8 cellular contexts compared by ENCODE assay signal in the genomic region with DNA sequence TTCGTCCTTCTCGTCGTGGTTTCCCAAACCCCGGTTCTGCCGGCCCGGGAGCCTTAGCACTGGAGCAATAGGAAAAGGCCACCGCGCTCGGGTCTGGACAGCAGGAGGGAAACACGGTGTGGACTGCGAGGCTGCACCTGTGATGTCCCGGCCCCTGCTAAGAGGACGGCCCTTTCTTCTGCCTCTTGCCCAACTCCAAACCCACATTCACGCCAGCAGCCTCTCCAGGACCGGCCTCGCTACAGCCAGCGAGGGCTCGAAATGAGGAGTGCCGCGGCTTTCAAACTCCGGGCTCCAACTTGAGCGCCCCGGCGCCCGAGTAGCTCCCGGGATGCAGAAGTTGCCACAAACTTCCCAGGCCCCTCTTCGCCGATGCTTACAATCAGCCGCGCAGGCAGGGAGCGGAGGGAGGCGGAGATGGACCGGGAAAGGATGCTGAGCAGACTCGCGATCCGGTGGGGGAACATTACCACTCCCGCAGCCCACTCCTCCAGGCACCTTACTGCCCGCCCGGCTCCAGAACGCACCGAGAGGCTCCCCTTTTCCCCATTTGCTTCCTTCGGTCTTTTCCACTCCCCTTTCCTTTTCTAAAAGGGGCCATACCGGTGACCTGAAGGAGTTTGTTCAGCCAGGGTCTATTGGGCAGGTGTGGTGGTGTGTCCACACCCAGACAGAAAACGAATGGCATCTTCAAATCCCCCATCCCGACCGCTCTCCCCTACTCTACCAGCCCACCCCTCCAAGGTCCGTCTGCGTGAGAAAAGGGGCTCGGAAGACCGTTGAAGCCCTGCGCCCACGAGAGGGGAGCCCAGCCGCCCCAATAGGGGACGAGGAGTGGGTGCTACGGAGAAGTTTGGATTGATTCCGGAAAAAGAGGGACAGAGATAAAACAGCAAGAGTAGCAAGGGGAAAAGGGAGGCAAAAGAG. TPM values are rescaled to one million over a fixed set of nuclear protein-coding genes. Genes with fewer than 3 reads are reported as not detected.
DNase-seq lines count a peak whose midpoint lies in the region; ATAC-seq and TF ChIP-seq lines count a peak whose summit lies in the region.

No MANE protein-coding gene starts in this region.

- H3K18ac ChIP-seq in neuronal stem cell (ENCODE audit: low read length): peak overlapping the region; percentile 70

- no peak overlapping the region for H3K27ac ChIP-seq in HUES6 (ENCODE audit: low read depth, low read length)
- no peak overlapping the region for H3K27ac ChIP-seq in foreskin keratinocyte
- no peak overlapping the region for H3K27ac ChIP-seq in neuronal stem cell (replicated peaks; ENCODE audit: low read length)

- no peak overlapping the region for H4K8ac ChIP-seq in neuronal stem cell (ENCODE audit: low read depth, low read length)

- no peak overlapping the region for H2BK12ac ChIP-seq in neuronal stem cell (ENCODE audit: low read length)

- H3K4me2 ChIP-seq in neuronal stem cell (ENCODE audit: insufficient read depth, low read length, poor library complexity, severe bottlenecking): peak overlapping the region; percentile 92

- H3K9me3 ChIP-seq in HUES6 (ENCODE audit: control insufficient read depth, insufficient read depth, low read depth, low read length) (peaks cover 6% of the 10 kb centered on the region), neuronal stem cell (replicated peaks in 1 of 2; ENCODE audit: control insufficient read depth in 2 of 2, insufficient read depth in 1 of 2, low read depth in 1 of 2, low read length in 2 of 2) (no peaks in the 10 kb centered on the region)

- CTCF ChIA-PET in AG04449 (lab: Yijun Ruan, JAX): interaction anchor here (0.6 to 1.2 kb wide), 3 partner anchors 8 to 549 kb away, joined by 3 read pairs; no protein-coding TSS in a partner anchor

- no peak overlapping the region for H3K4ac ChIP-seq in neuronal stem cell (ENCODE audit: low read length)

- no peak overlapping the region for H2AK5ac ChIP-seq in neuronal stem cell (ENCODE audit: low read depth, low read length)

- ATAC-seq in foreskin keratinocyte (peak; percentile 30), HG02884 (IDR thresholded peaks at IDR 0.05; ENCODE audit: unreplicated experiment) (no peak), GM18909 (IDR thresholded peaks at IDR 0.05; ENCODE audit: poor library complexity, unreplicated experiment) (no peak)

- no peak overlapping the region for H3K14ac ChIP-seq in neuronal stem cell (ENCODE audit: low read length)

- H2BK5ac ChIP-seq in neuronal stem cell (ENCODE audit: low read length): peak overlapping the region; percentile 53

- H3K9ac ChIP-seq in HUES6 (ENCODE audit: low read length) (peak overlapping the region; percentile 22), neuronal stem cell (ENCODE audit: low read depth, low read length, poor library complexity) (peak overlapping the region; percentile 44)

- no peak overlapping the region for H2BK15ac ChIP-seq in neuronal stem cell (ENCODE audit: low read length)

- TF ChIP-seq CTCF in AG04449 (IDR thresholded peaks at IDR 0.05; ENCODE audit: insufficient read depth, low read length, missing control alignments) (no peak), foreskin keratinocyte (conservative IDR thresholded peaks at IDR 0.05) (no peak)

- H3K23ac ChIP-seq in neuronal stem cell (ENCODE audit: low read depth, low read length, poor library complexity): peak overlapping the region; percentile 34

- H2AFZ ChIP-seq in neuronal stem cell (ENCODE audit: low read length): peak overlapping the region; percentile 96

- no peaks in the 10 kb centered on the region for H3K36me3 ChIP-seq in HUES6 (ENCODE audit: control insufficient read depth, insufficient read depth, low read length)
- no peaks in the 10 kb centered on the region for H3K36me3 ChIP-seq in neuronal stem cell (replicated peaks in 1 of 2; ENCODE audit: control insufficient read depth in 2 of 2, insufficient read depth in 2 of 2, low read length in 2 of 2)

- no peaks in the 10 kb centered on the region for H3K79me1 ChIP-seq in neuronal stem cell (ENCODE audit: low read depth, low read length)

- H3K4me1 ChIP-seq in HUES6 (ENCODE audit: control insufficient read depth, insufficient read depth, low read length): peaks cover 24% of the 10 kb centered on the region
- H3K4me1 ChIP-seq in foreskin keratinocyte: peaks cover 11% of the 10 kb centered on the region
- peaks cover 6% of the 10 kb centered on the region in 2 donors for H3K4me1 ChIP-seq in neuronal stem cell (ENCODE audit: control insufficient read depth in 2 of 2, insufficient read depth in 1 of 2, low read depth in 1 of 2, low read length in 2 of 2)

- peaks cover 69% of the 10 kb centered on the region for H3K27me3 ChIP-seq in HUES6 (ENCODE audit: control insufficient read depth, insufficient read depth, low read length)
- peaks cover 48% of the 10 kb centered on the region for H3K27me3 ChIP-seq in foreskin keratinocyte
- peaks cover 3 to 81% (median 24%) of the 10 kb centered on the region in 3 experiments for H3K27me3 ChIP-seq in neuronal stem cell (ENCODE audit: control insufficient read depth in 3 of 3, insufficient read depth in 3 of 3, low read depth in 1 of 3, low read length in 3 of 3)

- POLR2A ChIA-PET in AG04449 (lab: Yijun Ruan, JAX): interaction anchor here (0.7 kb wide), 1 partner anchor 727 kb away, joined by 3 read pairs; no protein-coding TSS in a partner anchor

- peak overlapping the region; percentile 59 for H3K4me3 ChIP-seq in AG04449 (ENCODE audit: low read depth, low read length)
- H3K4me3 ChIP-seq in HUES6 (ENCODE audit: low read depth, low read length): peak overlapping the region; percentile 72
- H3K4me3 ChIP-seq in neuronal stem cell (ENCODE audit: low read length in 2 of 2): peak overlapping the region; percentile 50 to 86

- no peak overlapping the region for H2BK120ac ChIP-seq in neuronal stem cell (ENCODE audit: low read depth, low read length)

- WGBS in neuronal stem cell (ENCODE audit: extremely low coverage in 2 of 2, insufficient read length in 2 of 2, insufficient replicate concordance in 1 of 2), 2 donors: no CpG with 5 or more reads among the region's 56 CpGs

- H4K91ac ChIP-seq in neuronal stem cell (ENCODE audit: low read depth, low read length, poor library complexity): no peak overlapping the region

- DNase-seq in AG04449 (ENCODE audit: low read depth, low spot score) (no peak), foreskin keratinocyte (no peak), neuronal stem cell (ENCODE audit: low spot score) (no peak), NCI-H345 treated with DMSO at 0.1 percent for 48 hours (lab: John Stamatoyannopoulos, UW; ENCODE audit: unreplicated experiment) (no peak)
- DNase-seq in activated T-cell treated with anti-CD3 and anti-CD28 coated beads, Interleukin-2, amount 50 U/mL, for 1 hour: peak; percentile 47

RNA-seq across cellular contexts. Expression of gene SATB1, which starts 18.8 kb away (rescaled TPM):
- 4.0 and 5.4 TPM in 2 replicates for total RNA-seq in foreskin keratinocyte
- 1.2 and 1.4 TPM in 2 replicates for polyA plus RNA-seq in foreskin keratinocyte
- 37.8 TPM for polyA plus RNA-seq in neuronal stem cell (2013, experiment 1 of 2)
- polyA plus RNA-seq in neuronal stem cell (2013, experiment 2 of 2): 39.7 TPM
